1 cellular context compared by ENCODE assay signal in genomic region chr18:79402977-79403722, GRCh38.
TF ChIP-seq lines count a peak whose summit lies in the region.

No MANE protein-coding gene starts in this region.

TF ChIP-seq in GM12878, 131 proteins besides CTCF, POLR2A, EP300 and RAD21 (continued from another document):
- TF ChIP-seq ZBTB4 (CRISPR knock-in tag; IDR thresholded peaks at IDR 0.05) (no peak), CHD2 (IDR thresholded peaks at IDR 0.05; ENCODE audit: borderline replicate concordance, low read depth, low read length) (no peak)
